In the genomic region with DNA sequence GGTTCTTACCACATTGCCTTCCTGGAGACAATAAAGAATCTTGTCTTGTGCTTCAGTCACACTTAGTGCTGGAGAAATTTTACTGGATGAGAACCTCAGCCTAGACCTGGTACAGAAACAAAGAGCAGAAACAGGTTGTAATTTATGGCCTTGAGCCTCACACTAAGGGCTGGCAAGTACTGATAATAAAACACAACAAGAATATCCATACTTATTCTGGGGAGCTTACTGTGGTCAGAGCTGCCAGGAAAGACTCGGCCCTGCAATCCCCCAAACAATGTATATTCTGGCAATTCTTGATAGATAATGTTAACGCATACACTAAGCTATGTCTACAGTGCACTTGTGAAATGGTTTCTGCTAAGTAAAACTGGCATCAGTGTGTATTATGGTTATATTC, we compare ENCODE assay signal across 17 cellular contexts. TPM values are rescaled to one million over a fixed set of nuclear protein-coding genes. Genes with fewer than 3 reads are reported as not detected.
DNase-seq lines count a peak whose midpoint lies in the region; ATAC-seq and TF ChIP-seq lines count a peak whose summit lies in the region.
"Had no signal": no experiment of that assay in that cellular context is flagged by ENCODE, and none has a peak within 500 bp of the region (broad histone marks: within the 10 kb centered on the region; RNA-seq: fewer than 3 reads in every experiment).

No MANE protein-coding gene starts in this region.

- H3K4me1 ChIP-seq in ascending aorta (peaks cover 2 to 16% of the 10 kb centered on the region in 2 donors), esophagus muscularis mucosa (peaks cover 0 to 30% (median 22%) of the 10 kb centered on the region in 4 donors)
- H3K4me1 ChIP-seq: Caco-2 had no signal

- intact Hi-C loops in ascending aorta (cut with DNase I) (no loop called here), esophagus muscularis mucosa (cut with DNase I) (no loop called here)

- no peak for DNase-seq in activated naive CD4-positive, alpha-beta T cell treated with anti-CD3 and anti-CD28 coated beads, Interleukin-2, amount 10 ng/mL, durations not matched to agents 7 days and 5 days
- no peak for DNase-seq in activated naive CD4-positive, alpha-beta T cell treated with Interleukin-2 at 50 U/mL for 16 hours
- DNase-seq in ascending aorta (ENCODE audit: low spot score in 2 of 2): no peak
- DNase-seq in esophagus muscularis mucosa (ENCODE audit: extremely low spot score): peak; percentile 74
- DNase-seq in KG1 (lab: John Stamatoyannopoulos, UW): no peak
- DNase-seq: AML-193; Caco-2; CD4-positive, alpha-beta T cell; GOT3; H7; HFFc6; IMR-90 had no signal

- no peaks in the 10 kb centered on the region for H3K9me3 Mint-ChIP-seq in activated naive CD4-positive, alpha-beta T cell treated with anti-CD3 and anti-CD28 coated beads, Interleukin-2, amount 10 ng/mL, durations not matched to agents 7 days and 5 days
- H3K9me3 Mint-ChIP-seq: CD4-positive, alpha-beta T cell; HFFc6 had no signal

- peak overlapping the region; percentile 30 for H3K27ac Mint-ChIP-seq in activated naive CD4-positive, alpha-beta T cell treated with anti-CD3 and anti-CD28 coated beads, Interleukin-2, amount 10 ng/mL, durations not matched to agents 7 days and 5 days
- H3K27ac Mint-ChIP-seq: CD4-positive, alpha-beta T cell; HFFc6 had no signal

- no peak for TF ChIP-seq POLR2A in esophagus muscularis mucosa (IDR thresholded peaks at IDR 0.05; ENCODE audit: low read depth)

- H3K36me3 ChIP-seq in ascending aorta (peaks cover 66 to 91% of the 10 kb centered on the region in 2 donors), esophagus muscularis mucosa (peaks cover 52 to 99% (median 94%) of the 10 kb centered on the region in 4 donors)

- no peaks in the 10 kb centered on the region for H3K27me3 ChIP-seq in ascending aorta
- no peaks in the 10 kb centered on the region for H3K27me3 ChIP-seq in esophagus muscularis mucosa

- WGBS in esophagus muscularis mucosa: 93% methylated on average over 2 of the region's 2 CpGs

- H3K4me3 Mint-ChIP-seq in activated naive CD4-positive, alpha-beta T cell treated with anti-CD3 and anti-CD28 coated beads, Interleukin-2, amount 10 ng/mL, durations not matched to agents 7 days and 5 days: no peak overlapping the region
- H3K4me3 Mint-ChIP-seq: CD4-positive, alpha-beta T cell; HFFc6 had no signal

- H3K4me3 ChIP-seq in ascending aorta (no peak overlapping the region), esophagus muscularis mucosa (no peak overlapping the region)
- H3K4me3 ChIP-seq: A549 had no signal

- no peak for TF ChIP-seq EP300 in esophagus muscularis mucosa (IDR thresholded peaks at IDR 0.05)

- no peaks in the 10 kb centered on the region for H3K4me1 Mint-ChIP-seq in activated naive CD4-positive, alpha-beta T cell treated with anti-CD3 and anti-CD28 coated beads, Interleukin-2, amount 10 ng/mL, durations not matched to agents 7 days and 5 days

- CTCF ChIA-PET in activated naive CD4-positive, alpha-beta T cell treated with anti-CD3 and anti-CD28 coated beads, Interleukin-2, amount 10 ng/mL, durations not matched to agents 7 days and 5 days (lab: Charles Lee): interaction anchor here (2.2 kb wide), 1 partner anchor 9 kb away, joined by 6 read pairs; a partner anchor contains a TSS

- ATAC-seq in HG02798 (IDR thresholded peaks at IDR 0.05; ENCODE audit: poor library complexity, unreplicated experiment) (no peak), GM18858 (IDR thresholded peaks at IDR 0.05; ENCODE audit: unreplicated experiment) (no peak)
- ATAC-seq: A549, HCT116 had no signal

- no peak for TF ChIP-seq CTCF in ascending aorta (IDR thresholded peaks at IDR 0.05)
- no peak for TF ChIP-seq CTCF in esophagus muscularis mucosa (IDR thresholded peaks at IDR 0.05)

- H3K36me3 Mint-ChIP-seq in activated naive CD4-positive, alpha-beta T cell treated with anti-CD3 and anti-CD28 coated beads, Interleukin-2, amount 10 ng/mL, durations not matched to agents 7 days and 5 days: peaks cover 59% of the 10 kb centered on the region

- H3K27ac ChIP-seq in ascending aorta (peak overlapping the region; percentile 70 to 75), esophagus muscularis mucosa (replicated peaks in 1 of 4) (no peak overlapping the region)
- H3K27ac ChIP-seq: 22Rv1, A549 had no signal

- H3K27me3 Mint-ChIP-seq in activated naive CD4-positive, alpha-beta T cell treated with anti-CD3 and anti-CD28 coated beads, Interleukin-2, amount 10 ng/mL, durations not matched to agents 7 days and 5 days: no peaks in the 10 kb centered on the region
- H3K27me3 Mint-ChIP-seq: CD4-positive, alpha-beta T cell had no signal

- no peaks in the 10 kb centered on the region for H3K9me3 ChIP-seq in ascending aorta
- H3K9me3 ChIP-seq in esophagus muscularis mucosa: no peaks in the 10 kb centered on the region
- H3K9me3 ChIP-seq: A549, Caco-2 had no signal

RNA-seq across cellular contexts. Expression of a gene that starts 9.7 kb away (rescaled TPM):
- total RNA-seq in ascending aorta: 137 TPM
- 100 to 1,000 TPM in 2 of 4 donors, 10 to 100 TPM in 2; 87.6 to 118 (median 95.8) TPM for total RNA-seq in esophagus muscularis mucosa

Comparison
In these comparisons a context has a peak if more than half of its experiments do, and no peak if none do; other contexts are left out.
1. H3K27ac ChIP-seq: peak in ascending aorta (2 of 2); none in esophagus muscularis mucosa (0 of 4).